ENCODE assay signal across 1 cellular context in genomic region chr2:200786423-200786822, GRCh38.
TF ChIP-seq lines count a peak whose summit lies in the region.

No MANE protein-coding gene starts in this region.

TF ChIP-seq in SK-N-SH treated with all-trans-retinoic acid at 6 μM for 48 hours, 23 proteins besides CTCF, POLR2A, EP300 and RAD21 (continued from another document):
- no peak for TF ChIP-seq CREB5 (CRISPR knock-in tag; IDR thresholded peaks at IDR 0.05; ENCODE audit: low read depth)
